15 cellular contexts compared by ENCODE assay signal in the genomic region with DNA sequence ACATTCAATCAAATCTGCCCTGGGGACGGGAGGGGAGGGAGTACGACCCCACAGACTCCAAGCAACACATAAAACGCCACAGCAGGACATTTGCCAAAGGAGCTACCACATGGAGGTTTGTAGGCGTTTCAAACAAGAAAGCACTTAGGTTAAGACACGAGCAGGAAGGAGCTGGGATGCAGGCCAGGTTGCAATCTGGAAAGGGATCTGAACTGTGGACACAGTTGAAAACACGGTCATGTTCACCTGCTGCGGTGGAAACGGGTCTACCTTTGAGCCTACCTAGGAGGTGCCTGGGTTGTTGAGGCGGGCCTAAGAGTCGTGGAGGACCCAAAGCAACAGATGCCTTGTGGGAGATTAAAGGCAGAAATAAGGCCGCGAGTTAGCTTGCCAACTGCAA.
"Had no signal": no experiment of that assay in that cellular context is flagged by ENCODE, and none has a peak within 500 bp of the region (broad histone marks: within the 10 kb centered on the region; RNA-seq: fewer than 3 reads in every experiment).

No MANE protein-coding gene starts in this region.

- H3K27ac ChIP-seq: coronary artery, neural progenitor cell, pancreas, upper lobe of right lung had no signal

- DNase-seq: activated CD4-positive, alpha-beta T cell treated with anti-CD3 and anti-CD28 coated beads, Interleukin-2, amount 50 U/mL, for 1 hour; activated naive CD4-positive, alpha-beta T cell treated with anti-CD3 and anti-CD28 coated beads, Interleukin-2, amount 50 U/mL, for 16 hours; activated T-cell treated with anti-CD3 and anti-CD28 coated beads for 4 hours; caudate nucleus; erythroblast; mammary epithelial cell; pancreas; upper lobe of right lung had no signal

- H3K9me3 Mint-ChIP-seq: activated T-helper 2 cell treated with anti-CD3 and anti-CD28 coated beads, Interferon-gamma antibody, Interleukin-2, Interleukin-4, amounts not matched to agents 10 μg/mL and 5 μg/mL and 100 μg/mL, durations not matched to agents 14 hours and 24 hours and 36 hours; neural progenitor cell; T-helper 1 cell treated with Interleukin-12 subunit alpha and Interleukin-12 subunit beta and Interleukin-4 antibody, amounts not matched to agents 30 μg/mL and 1 μg/mL, for 36 hours had no signal

- H3K9ac ChIP-seq: neural progenitor cell had no signal

- H3K4me3 ChIP-seq: adrenal gland, coronary artery, neural progenitor cell, pancreas, smooth muscle cell, upper lobe of right lung had no signal

- H3K4me3 Mint-ChIP-seq: neural progenitor cell; stimulated activated memory B cell treated with anti-CD40 and anti-IgM and Interleukin-4, amounts not matched to agents 10 μg/mL and 1 μg/mL and 100 μg/mL, for 72 hours; T-helper 1 cell treated with Interleukin-12 subunit alpha and Interleukin-12 subunit beta and Interleukin-4 antibody, amounts not matched to agents 30 μg/mL and 1 μg/mL, for 36 hours had no signal

- H2AFZ ChIP-seq: neural progenitor cell had no signal

- H3K27ac Mint-ChIP-seq: activated T-helper 2 cell treated with anti-CD3 and anti-CD28 coated beads, Interferon-gamma antibody, Interleukin-2, Interleukin-4, amounts not matched to agents 10 μg/mL and 5 μg/mL and 100 μg/mL, durations not matched to agents 14 hours and 24 hours and 36 hours; neural progenitor cell; stimulated activated memory B cell treated with anti-CD40 and anti-IgM and Interleukin-4, amounts not matched to agents 10 μg/mL and 1 μg/mL and 100 μg/mL, for 72 hours; T-helper 1 cell treated with Interleukin-12 subunit alpha and Interleukin-12 subunit beta and Interleukin-4 antibody, amounts not matched to agents 30 μg/mL and 1 μg/mL, for 36 hours had no signal

- H3K27me3 ChIP-seq: adrenal gland, neural progenitor cell, pancreas, upper lobe of right lung had no signal

- H3K4me1 ChIP-seq: neural progenitor cell had no signal

- H3K9me3 ChIP-seq: adrenal gland, pancreas, upper lobe of right lung had no signal

- H3K4me2 ChIP-seq: neural progenitor cell, smooth muscle cell had no signal

- ATAC-seq: stimulated activated memory B cell treated with anti-CD40 and anti-IgM and Interleukin-4, amounts not matched to agents 10 μg/mL and 1 μg/mL and 100 μg/mL, for 72 hours; upper lobe of right lung had no signal

- H3K4me1 Mint-ChIP-seq: neural progenitor cell had no signal

- H3K36me3 ChIP-seq: neural progenitor cell had no signal
